ENCODE assay signal across 1 cellular context in the genomic region with DNA sequence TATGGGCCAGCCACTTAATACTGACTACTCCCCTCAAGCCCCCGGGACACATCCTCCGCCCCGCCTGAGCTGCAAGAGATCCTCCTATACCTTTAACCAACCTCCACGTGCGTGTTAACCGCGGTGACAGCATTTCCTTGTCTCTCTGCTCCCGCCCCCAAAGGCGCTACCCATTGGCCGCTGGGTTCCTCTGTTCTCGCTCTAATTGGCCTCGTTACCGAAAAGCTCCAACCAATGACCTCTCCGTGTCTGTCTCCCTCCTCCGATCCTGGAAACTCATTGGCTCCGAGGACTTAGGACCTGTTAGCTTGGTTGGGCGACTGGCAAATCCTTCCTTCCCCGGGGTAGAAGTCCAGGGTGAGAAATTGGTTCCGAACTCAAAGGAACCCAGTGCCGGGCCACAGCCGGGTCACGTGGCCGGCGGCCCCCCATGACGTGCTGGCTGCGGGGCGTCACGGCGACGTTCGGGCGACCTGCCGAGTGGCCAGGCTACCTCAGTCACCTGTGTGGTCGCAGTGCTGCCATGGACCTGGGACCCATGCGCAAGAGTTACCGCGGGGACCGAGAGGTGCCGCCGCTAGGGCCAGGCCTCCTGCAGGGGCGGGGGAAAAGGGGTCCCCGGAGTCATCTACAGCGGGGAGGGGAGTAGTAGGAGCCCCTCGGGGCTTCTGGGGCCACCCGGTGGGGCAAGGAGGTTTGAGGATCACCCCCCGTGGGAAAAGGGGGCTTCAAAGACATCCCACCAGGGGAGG.
TF ChIP-seq lines count a peak whose summit lies in the region.

A gene (plus strand): TSS at position 326 of the 752 bp plus-strand sequence. CDS start 105 bp downstream, at position 431.

TF ChIP-seq in H1, 55 proteins besides CTCF, POLR2A, EP300 and RAD21 (continued from another document):
- TF ChIP-seq TAF1 (IDR thresholded peaks at IDR 0.05; ENCODE audit: low read depth, low read length) (0 out of 2 replicates have a peak, but pooled peaks have one; percentile 20), TCF12 (IDR thresholded peaks at IDR 0.05; ENCODE audit: low read depth, low read length) (no peak), RFX5 (IDR thresholded peaks at IDR 0.05; ENCODE audit: borderline replicate concordance, low read depth, low read length) (no peak), GTF2F1 (IDR thresholded peaks at IDR 0.05; ENCODE audit: borderline replicate concordance, low read depth, low read length) (no peak), EZH2 (IDR thresholded peaks at IDR 0.05; ENCODE audit: low read depth, low read length, severe bottlenecking) (no peak), CREB1 (IDR thresholded peaks at IDR 0.05) (no peak), SIRT6 (IDR thresholded peaks at IDR 0.05; ENCODE audit: low read length) (no peak), TAF7 (optimal IDR thresholded peaks at IDR 0.05; ENCODE audit: borderline replicate concordance, low read depth, low read length) (no peak), RNF2 (IDR thresholded peaks at IDR 0.05; ENCODE audit: borderline replicate concordance, low read depth, low read length, missing control alignments, poor library complexity, severe bottlenecking) (no peak), BRCA1 (IDR thresholded peaks at IDR 0.05; ENCODE audit: low read depth, low read length) (no peak), CEBPB (IDR thresholded peaks at IDR 0.05; ENCODE audit: low read depth, low read length) (no peak), CBX5 (IDR thresholded peaks at IDR 0.05; ENCODE audit: low read depth, low read length) (no peak), POLR2AphosphoS5 (IDR thresholded peaks at IDR 0.05; ENCODE audit: low read depth, low read length) (no peak), TEAD4 (IDR thresholded peaks at IDR 0.05; ENCODE audit: low read depth, low read length) (no peak), SAP30 (IDR thresholded peaks at IDR 0.05; ENCODE audit: insufficient read depth, insufficient replicate concordance, low read length) (no peak), HDAC2 (IDR thresholded peaks at IDR 0.05; ENCODE audit: borderline replicate concordance in 1 of 2, low read depth in 2 of 2, low read length in 2 of 2) (no peak), SUZ12 (IDR thresholded peaks at IDR 0.05; ENCODE audit: low read length) (no peak), MAFK (IDR thresholded peaks at IDR 0.05; ENCODE audit: low read depth, low read length) (no peak), GABPA (IDR thresholded peaks at IDR 0.05; ENCODE audit: borderline replicate concordance, insufficient read depth, low read length) (no peak), FOSL1 (IDR thresholded peaks at IDR 0.05; ENCODE audit: insufficient read depth, low read depth, low read length) (no peak), KDM5A (IDR thresholded peaks at IDR 0.05; ENCODE audit: low read length) (no peak), NANOG (IDR thresholded peaks at IDR 0.05; ENCODE audit: insufficient read depth, low read depth, low read length, poor library complexity, severe bottlenecking) (no peak), SP4 (IDR thresholded peaks at IDR 0.05; ENCODE audit: low read length) (no peak), PHF8 (conservative IDR thresholded peaks at IDR 0.05; ENCODE audit: low read depth, low read length) (0 out of 2 replicates have a peak, but pooled peaks have one; percentile 35), BCL11A (IDR thresholded peaks at IDR 0.05; ENCODE audit: low read depth in 2 of 2, low read length in 2 of 2) (no peak), CHD1 (IDR thresholded peaks at IDR 0.05; ENCODE audit: low read depth, low read length) (no peak), KDM4A (IDR thresholded peaks at IDR 0.05; ENCODE audit: low read depth, low read length, severe bottlenecking) (peak; percentile 83), NRF1 (IDR thresholded peaks at IDR 0.05; ENCODE audit: low read depth, low read length) (no peak), ASH2L (IDR thresholded peaks at IDR 0.05; ENCODE audit: low read length) (no peak), SP2 (IDR thresholded peaks at IDR 0.05; ENCODE audit: low read length) (peak; percentile 60), RXRA (IDR thresholded peaks at IDR 0.05; ENCODE audit: insufficient read depth, low read depth, low read length) (no peak), SIN3A (conservative IDR thresholded peaks at IDR 0.05 in 1 of 2, IDR thresholded peaks at IDR 0.05 in 1 of 2; ENCODE audit: low read depth in 1 of 2, low read length in 2 of 2) (no peak; a peak in 1 of 4 replicates), RBBP5 (IDR thresholded peaks at IDR 0.05; ENCODE audit: borderline replicate concordance, low read depth, low read length) (no peak), TBP (IDR thresholded peaks at IDR 0.05; ENCODE audit: low read depth, low read length) (0 out of 2 replicates have a peak, but pooled peaks have one; percentile 14), CHD2 (IDR thresholded peaks at IDR 0.05; ENCODE audit: low read length) (peak; percentile 82), JUN (IDR thresholded peaks at IDR 0.05; ENCODE audit: low read depth, low read length) (no peak), CBX8 (IDR thresholded peaks at IDR 0.05; ENCODE audit: borderline replicate concordance, low read depth, low read length) (no peak), CTBP2 (IDR thresholded peaks at IDR 0.05; ENCODE audit: borderline replicate concordance, insufficient read depth, insufficient read length, low read length) (no peak)
- TF ChIP-seq, protein P1, sequence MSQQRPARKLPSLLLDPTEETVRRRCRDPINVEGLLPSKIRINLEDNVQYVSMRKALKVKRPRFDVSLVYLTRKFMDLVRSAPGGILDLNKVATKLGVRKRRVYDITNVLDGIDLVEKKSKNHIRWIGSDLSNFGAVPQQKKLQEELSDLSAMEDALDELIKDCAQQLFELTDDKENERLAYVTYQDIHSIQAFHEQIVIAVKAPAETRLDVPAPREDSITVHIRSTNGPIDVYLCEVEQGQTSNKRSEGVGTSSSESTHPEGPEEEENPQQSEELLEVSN (IDR thresholded peaks at IDR 0.05), result peak; percentile 99
- TF ChIP-seq, protein P2, sequence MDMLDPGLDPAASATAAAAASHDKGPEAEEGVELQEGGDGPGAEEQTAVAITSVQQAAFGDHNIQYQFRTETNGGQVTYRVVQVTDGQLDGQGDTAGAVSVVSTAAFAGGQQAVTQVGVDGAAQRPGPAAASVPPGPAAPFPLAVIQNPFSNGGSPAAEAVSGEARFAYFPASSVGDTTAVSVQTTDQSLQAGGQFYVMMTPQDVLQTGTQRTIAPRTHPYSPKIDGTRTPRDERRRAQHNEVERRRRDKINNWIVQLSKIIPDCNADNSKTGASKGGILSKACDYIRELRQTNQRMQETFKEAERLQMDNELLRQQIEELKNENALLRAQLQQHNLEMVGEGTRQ (IDR thresholded peaks at IDR 0.05; ENCODE audit: low read length), result peak; percentile 63; the same call in 1 of the 2 replicates
- TF ChIP-seq, protein P3, sequence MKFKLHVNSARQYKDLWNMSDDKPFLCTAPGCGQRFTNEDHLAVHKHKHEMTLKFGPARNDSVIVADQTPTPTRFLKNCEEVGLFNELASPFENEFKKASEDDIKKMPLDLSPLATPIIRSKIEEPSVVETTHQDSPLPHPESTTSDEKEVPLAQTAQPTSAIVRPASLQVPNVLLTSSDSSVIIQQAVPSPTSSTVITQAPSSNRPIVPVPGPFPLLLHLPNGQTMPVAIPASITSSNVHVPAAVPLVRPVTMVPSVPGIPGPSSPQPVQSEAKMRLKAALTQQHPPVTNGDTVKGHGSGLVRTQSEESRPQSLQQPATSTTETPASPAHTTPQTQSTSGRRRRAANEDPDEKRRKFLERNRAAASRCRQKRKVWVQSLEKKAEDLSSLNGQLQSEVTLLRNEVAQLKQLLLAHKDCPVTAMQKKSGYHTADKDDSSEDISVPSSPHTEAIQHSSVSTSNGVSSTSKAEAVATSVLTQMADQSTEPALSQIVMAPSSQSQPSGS (IDR thresholded peaks at IDR 0.05; ENCODE audit: low read length), result no peak
- TF ChIP-seq, protein P4, sequence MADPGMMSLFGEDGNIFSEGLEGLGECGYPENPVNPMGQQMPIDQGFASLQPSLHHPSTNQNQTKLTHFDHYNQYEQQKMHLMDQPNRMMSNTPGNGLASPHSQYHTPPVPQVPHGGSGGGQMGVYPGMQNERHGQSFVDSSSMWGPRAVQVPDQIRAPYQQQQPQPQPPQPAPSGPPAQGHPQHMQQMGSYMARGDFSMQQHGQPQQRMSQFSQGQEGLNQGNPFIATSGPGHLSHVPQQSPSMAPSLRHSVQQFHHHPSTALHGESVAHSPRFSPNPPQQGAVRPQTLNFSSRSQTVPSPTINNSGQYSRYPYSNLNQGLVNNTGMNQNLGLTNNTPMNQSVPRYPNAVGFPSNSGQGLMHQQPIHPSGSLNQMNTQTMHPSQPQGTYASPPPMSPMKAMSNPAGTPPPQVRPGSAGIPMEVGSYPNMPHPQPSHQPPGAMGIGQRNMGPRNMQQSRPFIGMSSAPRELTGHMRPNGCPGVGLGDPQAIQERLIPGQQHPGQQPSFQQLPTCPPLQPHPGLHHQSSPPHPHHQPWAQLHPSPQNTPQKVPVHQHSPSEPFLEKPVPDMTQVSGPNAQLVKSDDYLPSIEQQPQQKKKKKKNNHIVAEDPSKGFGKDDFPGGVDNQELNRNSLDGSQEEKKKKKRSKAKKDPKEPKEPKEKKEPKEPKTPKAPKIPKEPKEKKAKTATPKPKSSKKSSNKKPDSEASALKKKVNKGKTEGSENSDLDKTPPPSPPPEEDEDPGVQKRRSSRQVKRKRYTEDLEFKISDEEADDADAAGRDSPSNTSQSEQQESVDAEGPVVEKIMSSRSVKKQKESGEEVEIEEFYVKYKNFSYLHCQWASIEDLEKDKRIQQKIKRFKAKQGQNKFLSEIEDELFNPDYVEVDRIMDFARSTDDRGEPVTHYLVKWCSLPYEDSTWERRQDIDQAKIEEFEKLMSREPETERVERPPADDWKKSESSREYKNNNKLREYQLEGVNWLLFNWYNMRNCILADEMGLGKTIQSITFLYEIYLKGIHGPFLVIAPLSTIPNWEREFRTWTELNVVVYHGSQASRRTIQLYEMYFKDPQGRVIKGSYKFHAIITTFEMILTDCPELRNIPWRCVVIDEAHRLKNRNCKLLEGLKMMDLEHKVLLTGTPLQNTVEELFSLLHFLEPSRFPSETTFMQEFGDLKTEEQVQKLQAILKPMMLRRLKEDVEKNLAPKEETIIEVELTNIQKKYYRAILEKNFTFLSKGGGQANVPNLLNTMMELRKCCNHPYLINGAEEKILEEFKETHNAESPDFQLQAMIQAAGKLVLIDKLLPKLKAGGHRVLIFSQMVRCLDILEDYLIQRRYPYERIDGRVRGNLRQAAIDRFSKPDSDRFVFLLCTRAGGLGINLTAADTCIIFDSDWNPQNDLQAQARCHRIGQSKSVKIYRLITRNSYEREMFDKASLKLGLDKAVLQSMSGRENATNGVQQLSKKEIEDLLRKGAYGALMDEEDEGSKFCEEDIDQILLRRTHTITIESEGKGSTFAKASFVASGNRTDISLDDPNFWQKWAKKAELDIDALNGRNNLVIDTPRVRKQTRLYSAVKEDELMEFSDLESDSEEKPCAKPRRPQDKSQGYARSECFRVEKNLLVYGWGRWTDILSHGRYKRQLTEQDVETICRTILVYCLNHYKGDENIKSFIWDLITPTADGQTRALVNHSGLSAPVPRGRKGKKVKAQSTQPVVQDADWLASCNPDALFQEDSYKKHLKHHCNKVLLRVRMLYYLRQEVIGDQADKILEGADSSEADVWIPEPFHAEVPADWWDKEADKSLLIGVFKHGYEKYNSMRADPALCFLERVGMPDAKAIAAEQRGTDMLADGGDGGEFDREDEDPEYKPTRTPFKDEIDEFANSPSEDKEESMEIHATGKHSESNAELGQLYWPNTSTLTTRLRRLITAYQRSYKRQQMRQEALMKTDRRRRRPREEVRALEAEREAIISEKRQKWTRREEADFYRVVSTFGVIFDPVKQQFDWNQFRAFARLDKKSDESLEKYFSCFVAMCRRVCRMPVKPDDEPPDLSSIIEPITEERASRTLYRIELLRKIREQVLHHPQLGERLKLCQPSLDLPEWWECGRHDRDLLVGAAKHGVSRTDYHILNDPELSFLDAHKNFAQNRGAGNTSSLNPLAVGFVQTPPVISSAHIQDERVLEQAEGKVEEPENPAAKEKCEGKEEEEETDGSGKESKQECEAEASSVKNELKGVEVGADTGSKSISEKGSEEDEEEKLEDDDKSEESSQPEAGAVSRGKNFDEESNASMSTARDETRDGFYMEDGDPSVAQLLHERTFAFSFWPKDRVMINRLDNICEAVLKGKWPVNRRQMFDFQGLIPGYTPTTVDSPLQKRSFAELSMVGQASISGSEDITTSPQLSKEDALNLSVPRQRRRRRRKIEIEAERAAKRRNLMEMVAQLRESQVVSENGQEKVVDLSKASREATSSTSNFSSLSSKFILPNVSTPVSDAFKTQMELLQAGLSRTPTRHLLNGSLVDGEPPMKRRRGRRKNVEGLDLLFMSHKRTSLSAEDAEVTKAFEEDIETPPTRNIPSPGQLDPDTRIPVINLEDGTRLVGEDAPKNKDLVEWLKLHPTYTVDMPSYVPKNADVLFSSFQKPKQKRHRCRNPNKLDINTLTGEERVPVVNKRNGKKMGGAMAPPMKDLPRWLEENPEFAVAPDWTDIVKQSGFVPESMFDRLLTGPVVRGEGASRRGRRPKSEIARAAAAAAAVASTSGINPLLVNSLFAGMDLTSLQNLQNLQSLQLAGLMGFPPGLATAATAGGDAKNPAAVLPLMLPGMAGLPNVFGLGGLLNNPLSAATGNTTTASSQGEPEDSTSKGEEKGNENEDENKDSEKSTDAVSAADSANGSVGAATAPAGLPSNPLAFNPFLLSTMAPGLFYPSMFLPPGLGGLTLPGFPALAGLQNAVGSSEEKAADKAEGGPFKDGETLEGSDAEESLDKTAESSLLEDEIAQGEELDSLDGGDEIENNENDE (IDR thresholded peaks at IDR 0.05; ENCODE audit: insufficient replicate concordance, low read length), result no peak
